20 cellular contexts compared by ENCODE assay signal in the genomic region with DNA sequence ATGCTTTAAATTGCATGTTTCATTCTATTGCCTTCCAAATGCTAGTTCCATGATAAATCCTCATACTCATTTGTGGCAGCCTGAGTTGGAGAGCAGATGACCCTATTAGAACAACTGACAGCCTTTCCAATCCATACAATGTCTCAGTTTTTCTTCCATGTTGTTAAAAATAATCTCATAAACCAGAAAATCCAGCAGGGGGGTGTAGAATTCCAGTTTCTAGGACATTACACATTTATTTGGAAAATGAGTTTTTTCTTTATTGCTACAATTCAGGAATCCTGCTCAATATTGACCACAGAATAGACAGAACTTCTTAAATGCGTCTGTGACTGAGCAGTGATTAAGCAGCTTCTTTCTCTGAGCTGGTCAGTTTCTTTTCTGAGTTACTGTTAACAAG.
A peak's percentile ranks its signal among the peaks of the same experiment; 100 is the strongest.
DNase-seq lines count a peak whose midpoint lies in the region; FAIRE-seq and TF ChIP-seq lines count a peak whose summit lies in the region.
"Had no signal": no experiment of that assay in that cellular context is flagged by ENCODE, and none has a peak within 500 bp of the region (broad histone marks: within the 10 kb centered on the region; RNA-seq: fewer than 3 reads in every experiment).

No MANE protein-coding gene starts in this region.

- H3K4me3 ChIP-seq in LNCaP clone FGC (ENCODE audit: low read depth, low read length) (no peak overlapping the region), epithelial cell of proximal tubule (ENCODE audit: low read depth, low read length) (no peak overlapping the region), retinal pigment epithelial cell (ENCODE audit: low read length) (no peak overlapping the region)
- H3K4me3 ChIP-seq: skin epidermis had no signal

- no peak for FAIRE-seq in D721Med (lab: Jason Lieb, UNC)
- FAIRE-seq: frontal cortex had no signal

- TF ChIP-seq CTCF in D721Med (IDR thresholded peaks at IDR 0.05; ENCODE audit: insufficient read depth, missing control alignments) (peak; percentile 18), LNCaP clone FGC (IDR thresholded peaks at IDR 0.05; ENCODE audit: control insufficient read depth, extremely low read depth, insufficient read depth) (0 out of 2 replicates have a peak, but pooled peaks have one; percentile 11), epithelial cell of proximal tubule (conservative IDR thresholded peaks at IDR 0.05; ENCODE audit: low read depth, low read length) (peak; percentile 20), retinal pigment epithelial cell (conservative IDR thresholded peaks at IDR 0.05; ENCODE audit: low read depth, low read length) (peak; percentile 26)

- DNase-seq in D721Med (ENCODE audit: insufficient read length, low spot score) (no peak), LNCaP clone FGC (ENCODE audit: low read depth) (no peak), epithelial cell of proximal tubule (ENCODE audit: low read depth) (no peak), retinal pigment epithelial cell (ENCODE audit: low read depth) (no peak), COLO668 (lab: John Stamatoyannopoulos, UW; ENCODE audit: unreplicated experiment) (no peak), NCI-H1694 treated with DMSO at 0.1 percent for 48 hours (lab: John Stamatoyannopoulos, UW) (no peak)
- DNase-seq in effector CD8-positive, alpha-beta T cell (lab: John Stamatoyannopoulos, UW): no peak
- DNase-seq: activated B cell treated with CpG ODN at 0.5 μM for 24 hours; activated CD4-positive, alpha-beta T cell treated with anti-CD3 and anti-CD28 coated beads, Interleukin-2, amount 50 U/mL, for 48 hours; activated gamma-delta T cell; AML-193; caudate nucleus; dermis blood vessel endothelial cell; DND-41; GOT3; NCI-H2107; nephron progenitor cell; stimulated activated CD4-positive, alpha-beta T cell treated with anti-CD3 and anti-CD28 coated beads, Interleukin-1b, Interleukin-23, amount 100 ng/mL, for 48 hours had no signal
